Comparison of ENCODE assay signal across 1 cellular context in the genomic region with DNA sequence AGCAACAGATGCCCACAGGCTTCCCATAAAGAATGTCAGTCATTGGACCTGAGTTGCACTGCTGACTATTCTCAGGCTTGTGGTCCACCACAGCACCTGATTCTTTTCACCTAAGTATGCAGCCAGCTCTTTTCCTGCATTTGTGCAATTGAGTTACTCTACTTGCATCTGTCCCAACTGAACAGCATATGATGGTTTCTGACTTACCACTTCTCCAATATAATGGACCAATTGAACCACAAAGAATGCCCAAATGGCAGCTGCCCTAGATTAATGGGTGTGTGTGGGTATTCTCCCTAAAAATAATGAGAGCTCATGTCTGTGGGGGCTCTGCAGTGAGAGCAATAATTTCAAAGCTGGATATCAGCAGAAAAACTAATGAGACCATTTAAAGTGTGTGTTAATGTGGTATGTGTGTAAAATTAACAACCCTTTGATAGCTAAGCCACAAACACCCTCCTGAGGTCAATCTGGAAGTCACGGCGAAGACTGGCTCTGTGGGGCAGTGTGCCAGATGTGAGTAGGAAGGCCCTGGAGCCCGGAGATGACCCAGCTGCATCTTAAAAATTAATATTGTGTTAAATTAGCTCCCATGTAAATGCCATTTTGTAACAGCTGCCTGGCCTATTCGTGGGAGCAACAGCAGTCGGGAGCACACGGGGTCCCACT.
TF ChIP-seq lines count a peak whose summit lies in the region.

No MANE protein-coding gene starts in this region.

TF ChIP-seq in GM12878, 131 proteins besides CTCF, POLR2A, EP300 and RAD21 (continued from another document):
- TF ChIP-seq, protein P1, sequence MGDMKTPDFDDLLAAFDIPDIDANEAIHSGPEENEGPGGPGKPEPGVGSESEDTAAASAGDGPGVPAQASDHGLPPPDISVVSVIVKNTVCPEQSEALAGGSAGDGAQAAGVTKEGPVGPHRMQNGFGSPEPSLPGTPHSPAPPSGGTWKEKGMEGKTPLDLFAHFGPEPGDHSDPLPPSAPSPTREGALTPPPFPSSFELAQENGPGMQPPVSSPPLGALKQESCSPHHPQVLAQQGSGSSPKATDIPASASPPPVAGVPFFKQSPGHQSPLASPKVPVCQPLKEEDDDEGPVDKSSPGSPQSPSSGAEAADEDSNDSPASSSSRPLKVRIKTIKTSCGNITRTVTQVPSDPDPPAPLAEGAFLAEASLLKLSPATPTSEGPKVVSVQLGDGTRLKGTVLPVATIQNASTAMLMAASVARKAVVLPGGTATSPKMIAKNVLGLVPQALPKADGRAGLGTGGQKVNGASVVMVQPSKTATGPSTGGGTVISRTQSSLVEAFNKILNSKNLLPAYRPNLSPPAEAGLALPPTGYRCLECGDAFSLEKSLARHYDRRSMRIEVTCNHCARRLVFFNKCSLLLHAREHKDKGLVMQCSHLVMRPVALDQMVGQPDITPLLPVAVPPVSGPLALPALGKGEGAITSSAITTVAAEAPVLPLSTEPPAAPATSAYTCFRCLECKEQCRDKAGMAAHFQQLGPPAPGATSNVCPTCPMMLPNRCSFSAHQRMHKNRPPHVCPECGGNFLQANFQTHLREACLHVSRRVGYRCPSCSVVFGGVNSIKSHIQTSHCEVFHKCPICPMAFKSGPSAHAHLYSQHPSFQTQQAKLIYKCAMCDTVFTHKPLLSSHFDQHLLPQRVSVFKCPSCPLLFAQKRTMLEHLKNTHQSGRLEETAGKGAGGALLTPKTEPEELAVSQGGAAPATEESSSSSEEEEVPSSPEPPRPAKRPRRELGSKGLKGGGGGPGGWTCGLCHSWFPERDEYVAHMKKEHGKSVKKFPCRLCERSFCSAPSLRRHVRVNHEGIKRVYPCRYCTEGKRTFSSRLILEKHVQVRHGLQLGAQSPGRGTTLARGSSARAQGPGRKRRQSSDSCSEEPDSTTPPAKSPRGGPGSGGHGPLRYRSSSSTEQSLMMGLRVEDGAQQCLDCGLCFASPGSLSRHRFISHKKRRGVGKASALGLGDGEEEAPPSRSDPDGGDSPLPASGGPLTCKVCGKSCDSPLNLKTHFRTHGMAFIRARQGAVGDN (IDR thresholded peaks at IDR 0.05), result no peak
- TF ChIP-seq, protein P2, sequence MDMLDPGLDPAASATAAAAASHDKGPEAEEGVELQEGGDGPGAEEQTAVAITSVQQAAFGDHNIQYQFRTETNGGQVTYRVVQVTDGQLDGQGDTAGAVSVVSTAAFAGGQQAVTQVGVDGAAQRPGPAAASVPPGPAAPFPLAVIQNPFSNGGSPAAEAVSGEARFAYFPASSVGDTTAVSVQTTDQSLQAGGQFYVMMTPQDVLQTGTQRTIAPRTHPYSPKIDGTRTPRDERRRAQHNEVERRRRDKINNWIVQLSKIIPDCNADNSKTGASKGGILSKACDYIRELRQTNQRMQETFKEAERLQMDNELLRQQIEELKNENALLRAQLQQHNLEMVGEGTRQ (IDR thresholded peaks at IDR 0.05; ENCODE audit: borderline replicate concordance, low read depth, low read length), result no peak
- TF ChIP-seq CEBPB (IDR thresholded peaks at IDR 0.05; ENCODE audit: borderline replicate concordance in 1 of 2, low read depth in 2 of 2, low read length in 2 of 2) (no peak), LARP7 (IDR thresholded peaks at IDR 0.05) (no peak), MEF2B (IDR thresholded peaks at IDR 0.05; ENCODE audit: partially characterized antibody, poor library complexity, severe bottlenecking) (peak; percentile 53), ZNF207 (IDR thresholded peaks at IDR 0.05; ENCODE audit: borderline replicate concordance) (no peak), FOXK2 (IDR thresholded peaks at IDR 0.05) (no peak), TAF1 (IDR thresholded peaks at IDR 0.05; ENCODE audit: borderline replicate concordance, low read depth, low read length) (no peak), MYB (IDR thresholded peaks at IDR 0.05; ENCODE audit: borderline replicate concordance, low read depth, low read length) (no peak), ZZZ3 (IDR thresholded peaks at IDR 0.05; ENCODE audit: control insufficient read depth, insufficient read length, low read depth) (no peak), SMC3 (IDR thresholded peaks at IDR 0.05; ENCODE audit: borderline replicate concordance, low read length) (no peak), NBN (IDR thresholded peaks at IDR 0.05) (peak; percentile 37; the same call in 1 of the 2 replicates), FOXM1 (IDR thresholded peaks at IDR 0.05; ENCODE audit: low read depth, low read length) (no peak), BCL11A (IDR thresholded peaks at IDR 0.05; ENCODE audit: low read depth, low read length) (peak; percentile 64; the same call in 1 of the 2 replicates), ZNF217 (IDR thresholded peaks at IDR 0.05) (no peak), YY1 (IDR thresholded peaks at IDR 0.05; ENCODE audit: low read depth, low read length) (no peak), TCF3 (IDR thresholded peaks at IDR 0.05; ENCODE audit: borderline replicate concordance, insufficient read depth, low read depth, low read length) (no peak), MTA3 (IDR thresholded peaks at IDR 0.05; ENCODE audit: borderline replicate concordance, low read length) (no peak), BHLHE40 (IDR thresholded peaks at IDR 0.05; ENCODE audit: borderline replicate concordance in 1 of 2, low read depth in 2 of 2, low read length in 1 of 2) (peak in 1 of 2 experiments; percentile 50; a peak in 1 of 4 replicates), CBX3 (IDR thresholded peaks at IDR 0.05; ENCODE audit: borderline replicate concordance, low read depth) (no peak), CBX5 (IDR thresholded peaks at IDR 0.05; ENCODE audit: low read depth) (no peak), RELA (IDR thresholded peaks at IDR 0.05; ENCODE audit: borderline replicate concordance, partially characterized antibody) (no peak)
- TF ChIP-seq, protein P3, sequence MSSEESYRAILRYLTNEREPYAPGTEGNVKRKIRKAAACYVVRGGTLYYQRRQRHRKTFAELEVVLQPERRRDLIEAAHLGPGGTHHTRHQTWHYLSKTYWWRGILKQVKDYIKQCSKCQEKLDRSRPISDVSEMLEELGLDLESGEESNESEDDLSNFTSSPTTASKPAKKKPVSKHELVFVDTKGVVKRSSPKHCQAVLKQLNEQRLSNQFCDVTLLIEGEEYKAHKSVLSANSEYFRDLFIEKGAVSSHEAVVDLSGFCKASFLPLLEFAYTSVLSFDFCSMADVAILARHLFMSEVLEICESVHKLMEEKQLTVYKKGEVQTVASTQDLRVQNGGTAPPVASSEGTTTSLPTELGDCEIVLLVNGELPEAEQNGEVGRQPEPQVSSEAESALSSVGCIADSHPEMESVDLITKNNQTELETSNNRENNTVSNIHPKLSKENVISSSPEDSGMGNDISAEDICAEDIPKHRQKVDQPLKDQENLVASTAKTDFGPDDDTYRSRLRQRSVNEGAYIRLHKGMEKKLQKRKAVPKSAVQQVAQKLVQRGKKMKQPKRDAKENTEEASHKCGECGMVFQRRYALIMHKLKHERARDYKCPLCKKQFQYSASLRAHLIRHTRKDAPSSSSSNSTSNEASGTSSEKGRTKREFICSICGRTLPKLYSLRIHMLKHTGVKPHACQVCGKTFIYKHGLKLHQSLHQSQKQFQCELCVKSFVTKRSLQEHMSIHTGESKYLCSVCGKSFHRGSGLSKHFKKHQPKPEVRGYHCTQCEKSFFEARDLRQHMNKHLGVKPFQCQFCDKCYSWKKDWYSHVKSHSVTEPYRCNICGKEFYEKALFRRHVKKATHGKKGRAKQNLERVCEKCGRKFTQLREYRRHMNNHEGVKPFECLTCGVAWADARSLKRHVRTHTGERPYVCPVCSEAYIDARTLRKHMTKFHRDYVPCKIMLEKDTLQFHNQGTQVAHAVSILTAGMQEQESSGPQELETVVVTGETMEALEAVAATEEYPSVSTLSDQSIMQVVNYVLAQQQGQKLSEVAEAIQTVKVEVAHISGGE (CRISPR knock-in tag; IDR thresholded peaks at IDR 0.05), result no peak
- TF ChIP-seq, protein P4, sequence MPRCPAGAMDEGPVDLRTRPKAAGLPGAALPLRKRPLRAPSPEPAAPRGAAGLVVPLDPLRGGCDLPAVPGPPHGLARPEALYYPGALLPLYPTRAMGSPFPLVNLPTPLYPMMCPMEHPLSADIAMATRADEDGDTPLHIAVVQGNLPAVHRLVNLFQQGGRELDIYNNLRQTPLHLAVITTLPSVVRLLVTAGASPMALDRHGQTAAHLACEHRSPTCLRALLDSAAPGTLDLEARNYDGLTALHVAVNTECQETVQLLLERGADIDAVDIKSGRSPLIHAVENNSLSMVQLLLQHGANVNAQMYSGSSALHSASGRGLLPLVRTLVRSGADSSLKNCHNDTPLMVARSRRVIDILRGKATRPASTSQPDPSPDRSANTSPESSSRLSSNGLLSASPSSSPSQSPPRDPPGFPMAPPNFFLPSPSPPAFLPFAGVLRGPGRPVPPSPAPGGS (IDR thresholded peaks at IDR 0.05; ENCODE audit: borderline replicate concordance, insufficient read depth, low read depth, low read length, poor library complexity, severe bottlenecking), result no peak
